ENCODE assay signal across 17 cellular contexts in the genomic region with DNA sequence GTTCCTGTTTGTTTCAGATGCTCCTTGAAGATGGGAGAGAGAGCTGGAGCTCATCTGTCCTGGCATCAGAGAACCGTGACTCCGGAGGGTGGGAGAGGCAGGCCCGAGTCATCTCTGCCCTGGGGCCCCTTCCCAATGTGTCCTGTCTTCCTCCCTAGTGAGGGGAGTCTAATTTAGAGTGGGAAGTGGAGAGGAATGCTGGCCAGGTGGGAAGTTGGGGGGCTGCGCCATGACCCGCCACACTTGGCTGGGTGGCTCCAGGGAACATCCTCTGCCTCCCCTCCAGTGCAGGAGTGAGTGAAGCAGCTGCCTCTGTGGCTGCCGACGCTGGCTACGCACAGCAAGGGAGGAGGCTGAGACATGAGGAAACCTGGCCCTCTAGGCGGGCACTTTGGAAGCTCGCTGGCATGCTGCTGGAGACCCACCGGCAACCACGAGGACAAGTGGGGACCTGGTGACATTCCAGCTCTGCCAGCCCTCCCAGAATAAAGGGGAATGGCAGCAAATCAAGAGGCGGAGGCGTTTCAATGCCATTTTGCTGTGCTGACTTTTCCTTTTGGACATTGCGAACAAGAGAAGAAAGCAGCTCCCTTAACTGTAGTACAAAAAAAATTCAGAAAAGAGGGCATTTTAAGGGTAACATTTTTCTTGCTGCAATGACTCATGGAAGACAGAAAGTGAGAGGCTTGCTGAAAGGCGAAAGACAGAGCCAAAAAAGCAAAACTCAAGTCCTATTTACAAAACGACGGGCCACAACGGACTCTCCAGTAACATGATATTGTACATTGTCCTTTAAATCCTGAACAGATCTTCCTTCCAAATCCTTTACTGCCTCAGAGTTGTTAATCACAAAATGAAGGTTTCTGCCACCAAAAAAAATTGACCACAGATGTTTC.
DNase-seq lines count a peak whose midpoint lies in the region; TF ChIP-seq lines count a peak whose summit lies in the region.
"Had no signal": no experiment of that assay in that cellular context is flagged by ENCODE, and none has a peak within 500 bp of the region (broad histone marks: within the 10 kb centered on the region; RNA-seq: fewer than 3 reads in every experiment).

No MANE protein-coding gene starts in this region.

- H3K4me2 ChIP-seq in fibroblast of lung (ENCODE audit: extremely low read depth, insufficient read depth, low read length) (peak overlapping the region; percentile 63), neural cell (ENCODE audit: low read length) (no peak overlapping the region)

- H3K27me3 ChIP-seq in fibroblast of lung (ENCODE audit: control insufficient read depth, insufficient read depth, low read length), result peaks cover 7% of the 10 kb centered on the region
- no peaks in the 10 kb centered on the region for H3K27me3 ChIP-seq in neural cell (ENCODE audit: insufficient read depth, low read depth, low read length)
- H3K27me3 ChIP-seq: body of pancreas, right lobe of liver had no signal

- TF ChIP-seq EP300 in neural cell (conservative IDR thresholded peaks at IDR 0.05; ENCODE audit: poor library complexity, severe bottlenecking), result no peak

- no peaks in the 10 kb centered on the region for H3K4me1 ChIP-seq in fibroblast of lung (ENCODE audit: control insufficient read depth, extremely low read depth, insufficient read depth, low read length)
- H3K4me1 ChIP-seq: body of pancreas, right lobe of liver had no signal

- H3K4me3 ChIP-seq in fibroblast of lung (replicated peaks in 1 of 4; ENCODE audit: control extremely low read depth in 1 of 4, insufficient read depth in 1 of 4, low read depth in 3 of 4, low read length in 4 of 4) (no peak overlapping the region), neural cell (ENCODE audit: low read length) (no peak overlapping the region)
- H3K4me3 ChIP-seq: A549, body of pancreas, right lobe of liver had no signal

- no peaks in the 10 kb centered on the region for H3K9me2 ChIP-seq in neural cell (ENCODE audit: insufficient read depth, low read length)

- H3K79me2 ChIP-seq in fibroblast of lung (ENCODE audit: control insufficient read depth, insufficient read depth, low read length) (no peaks in the 10 kb centered on the region), neural cell (replicated peaks; ENCODE audit: insufficient read depth, low read length) (no peaks in the 10 kb centered on the region)

- H2AFZ ChIP-seq in fibroblast of lung (ENCODE audit: low read length), result no peak overlapping the region
- no peak overlapping the region for H2AFZ ChIP-seq in neural cell (ENCODE audit: low read depth, low read length)

- TF ChIP-seq CTCF in fibroblast of lung (conservative IDR thresholded peaks at IDR 0.05 in 1 of 2, IDR thresholded peaks at IDR 0.05 in 1 of 2; ENCODE audit: low read depth in 1 of 2, low read length in 2 of 2) (no peak), neural cell (IDR thresholded peaks at IDR 0.05; ENCODE audit: poor library complexity, severe bottlenecking) (no peak)

- DNase-seq in AG08395 (ENCODE audit: low spot score), result peak; percentile 27
- DNase-seq in NCI-H2029 treated with DMSO at 0.1 percent for 48 hours (lab: John Stamatoyannopoulos, UW), result peak; percentile 19
- peak; percentile 56 to 67 for DNase-seq in fibroblast of lung (ENCODE audit: low read depth in 2 of 2)
- DNase-seq in NCI-H1092 treated with DMSO at 0.1 percent for 48 hours (lab: John Stamatoyannopoulos, UW), result no peak
- DNase-seq in NCI-H1694 (lab: John Stamatoyannopoulos, UW), result no peak
- DNase-seq in activated CD4-positive, alpha-beta memory T cell treated with anti-CD3 and anti-CD28 coated beads, Interleukin-2, amount 10 ng/mL, durations not matched to agents 7 days and 5 days, result no peak
- DNase-seq in OCI-M1 (lab: John Stamatoyannopoulos, UW), result no peak
- DNase-seq: activated CD4-positive, alpha-beta T cell treated with anti-CD3 and anti-CD28 coated beads, Interleukin-2, amount 50 U/mL, for 4 hours; body of pancreas; Calu3; effector memory CD8-positive, alpha-beta T cell; KG1; NCI-H187 treated with DMSO at 0.1 percent for 48 hours; right lobe of liver had no signal

- no peak overlapping the region for H3K4me3 Mint-ChIP-seq in activated CD4-positive, alpha-beta memory T cell treated with anti-CD3 and anti-CD28 coated beads, Interleukin-2, amount 10 ng/mL, durations not matched to agents 7 days and 5 days
- H3K4me3 Mint-ChIP-seq: effector memory CD8-positive, alpha-beta T cell; stimulated activated naive CD8-positive, alpha-beta T cell treated with anti-CD3 and anti-CD28 coated beads, Interleukin-15, Interleukin-2, amounts not matched to agents 100 ng/mL and 50 ng/mL, for 24 hours had no signal

- no peaks in the 10 kb centered on the region for H3K36me3 Mint-ChIP-seq in activated CD4-positive, alpha-beta memory T cell treated with anti-CD3 and anti-CD28 coated beads, Interleukin-2, amount 10 ng/mL, durations not matched to agents 7 days and 5 days (ENCODE audit: low read depth)

- POLR2A ChIA-PET in activated CD4-positive, alpha-beta memory T cell treated with anti-CD3 and anti-CD28 coated beads, Interleukin-2, amount 10 ng/mL, durations not matched to agents 7 days and 5 days (lab: Charles Lee), result no interaction called here

- no peak for TF ChIP-seq RAD21 in neural cell (conservative IDR thresholded peaks at IDR 0.05)

- no peaks in the 10 kb centered on the region for H4K20me1 ChIP-seq in fibroblast of lung (ENCODE audit: control insufficient read depth, extremely low read depth, insufficient read depth, low read length)
- no peaks in the 10 kb centered on the region for H4K20me1 ChIP-seq in neural cell (ENCODE audit: insufficient read depth)

- no peaks in the 10 kb centered on the region for H3K4me1 Mint-ChIP-seq in activated CD4-positive, alpha-beta memory T cell treated with anti-CD3 and anti-CD28 coated beads, Interleukin-2, amount 10 ng/mL, durations not matched to agents 7 days and 5 days

- CTCF ChIA-PET in activated CD4-positive, alpha-beta memory T cell treated with anti-CD3 and anti-CD28 coated beads, Interleukin-2, amount 10 ng/mL, durations not matched to agents 7 days and 5 days (lab: Charles Lee), result no interaction called here

- no peaks in the 10 kb centered on the region for H3K36me3 ChIP-seq in fibroblast of lung (ENCODE audit: control insufficient read depth, insufficient read depth, low read length)
- H3K36me3 ChIP-seq in neural cell (ENCODE audit: insufficient read depth, low read length), result no peaks in the 10 kb centered on the region
- H3K36me3 ChIP-seq: right lobe of liver had no signal

- H3K27me3 Mint-ChIP-seq in activated CD4-positive, alpha-beta memory T cell treated with anti-CD3 and anti-CD28 coated beads, Interleukin-2, amount 10 ng/mL, durations not matched to agents 7 days and 5 days, result peaks cover 12% of the 10 kb centered on the region

- no peaks in the 10 kb centered on the region for H3F3A ChIP-seq in neural cell (ENCODE audit: insufficient read depth, low read length, poor library complexity, severe bottlenecking)

- H3K27ac Mint-ChIP-seq in activated CD4-positive, alpha-beta memory T cell treated with anti-CD3 and anti-CD28 coated beads, Interleukin-2, amount 10 ng/mL, durations not matched to agents 7 days and 5 days, result no peak overlapping the region
- H3K27ac Mint-ChIP-seq: effector memory CD8-positive, alpha-beta T cell; stimulated activated naive CD8-positive, alpha-beta T cell treated with anti-CD3 and anti-CD28 coated beads, Interleukin-15, Interleukin-2, amounts not matched to agents 100 ng/mL and 50 ng/mL, for 24 hours had no signal

- H3K9me3 Mint-ChIP-seq in activated CD4-positive, alpha-beta memory T cell treated with anti-CD3 and anti-CD28 coated beads, Interleukin-2, amount 10 ng/mL, durations not matched to agents 7 days and 5 days, result no peaks in the 10 kb centered on the region
- H3K9me3 Mint-ChIP-seq: effector memory CD8-positive, alpha-beta T cell; stimulated activated naive CD8-positive, alpha-beta T cell treated with anti-CD3 and anti-CD28 coated beads, Interleukin-15, Interleukin-2, amounts not matched to agents 100 ng/mL and 50 ng/mL, for 24 hours had no signal

- no peak overlapping the region for H3K27ac ChIP-seq in fibroblast of lung (ENCODE audit: insufficient read depth, low read length)
- no peak overlapping the region for H3K27ac ChIP-seq in neural cell (ENCODE audit: low read length)
- H3K27ac ChIP-seq: body of pancreas, right lobe of liver had no signal

- no peaks in the 10 kb centered on the region for H3K9me3 ChIP-seq in fibroblast of lung (ENCODE audit: control insufficient read depth, insufficient read depth, low read depth, low read length)
- no peaks in the 10 kb centered on the region for H3K9me3 ChIP-seq in neural cell (ENCODE audit: low read length)
- H3K9me3 ChIP-seq: A549, body of pancreas, right lobe of liver had no signal

- no peak overlapping the region for H3K9ac ChIP-seq in fibroblast of lung (ENCODE audit: insufficient read depth, low read length)
- peak overlapping the region; percentile 27 for H3K9ac ChIP-seq in neural cell (ENCODE audit: low read length)

TF ChIP-seq in neural cell, 6 proteins besides CTCF, POLR2A, EP300 and RAD21 (continues in another document):
- no peak for TF ChIP-seq POLR2AphosphoS5 (IDR thresholded peaks at IDR 0.05)
- TF ChIP-seq MXI1 (conservative IDR thresholded peaks at IDR 0.05; ENCODE audit: poor library complexity, severe bottlenecking), result no peak
- TF ChIP-seq, protein P1, sequence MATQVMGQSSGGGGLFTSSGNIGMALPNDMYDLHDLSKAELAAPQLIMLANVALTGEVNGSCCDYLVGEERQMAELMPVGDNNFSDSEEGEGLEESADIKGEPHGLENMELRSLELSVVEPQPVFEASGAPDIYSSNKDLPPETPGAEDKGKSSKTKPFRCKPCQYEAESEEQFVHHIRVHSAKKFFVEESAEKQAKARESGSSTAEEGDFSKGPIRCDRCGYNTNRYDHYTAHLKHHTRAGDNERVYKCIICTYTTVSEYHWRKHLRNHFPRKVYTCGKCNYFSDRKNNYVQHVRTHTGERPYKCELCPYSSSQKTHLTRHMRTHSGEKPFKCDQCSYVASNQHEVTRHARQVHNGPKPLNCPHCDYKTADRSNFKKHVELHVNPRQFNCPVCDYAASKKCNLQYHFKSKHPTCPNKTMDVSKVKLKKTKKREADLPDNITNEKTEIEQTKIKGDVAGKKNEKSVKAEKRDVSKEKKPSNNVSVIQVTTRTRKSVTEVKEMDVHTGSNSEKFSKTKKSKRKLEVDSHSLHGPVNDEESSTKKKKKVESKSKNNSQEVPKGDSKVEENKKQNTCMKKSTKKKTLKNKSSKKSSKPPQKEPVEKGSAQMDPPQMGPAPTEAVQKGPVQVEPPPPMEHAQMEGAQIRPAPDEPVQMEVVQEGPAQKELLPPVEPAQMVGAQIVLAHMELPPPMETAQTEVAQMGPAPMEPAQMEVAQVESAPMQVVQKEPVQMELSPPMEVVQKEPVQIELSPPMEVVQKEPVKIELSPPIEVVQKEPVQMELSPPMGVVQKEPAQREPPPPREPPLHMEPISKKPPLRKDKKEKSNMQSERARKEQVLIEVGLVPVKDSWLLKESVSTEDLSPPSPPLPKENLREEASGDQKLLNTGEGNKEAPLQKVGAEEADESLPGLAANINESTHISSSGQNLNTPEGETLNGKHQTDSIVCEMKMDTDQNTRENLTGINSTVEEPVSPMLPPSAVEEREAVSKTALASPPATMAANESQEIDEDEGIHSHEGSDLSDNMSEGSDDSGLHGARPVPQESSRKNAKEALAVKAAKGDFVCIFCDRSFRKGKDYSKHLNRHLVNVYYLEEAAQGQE (IDR thresholded peaks at IDR 0.05; ENCODE audit: borderline replicate concordance), result no peak
- TF ChIP-seq TAF1 (IDR thresholded peaks at IDR 0.05; ENCODE audit: low read depth), result no peak

Comparison
In these comparisons a context has a peak if more than half of its experiments do, and no peak if none do; other contexts are left out.
1. DNase-seq: peak in AG08395 (single experiment), NCI-H2029 treated with DMSO at 0.1 percent for 48 hours (single experiment) and fibroblast of lung (2 of 2); none in NCI-H1092 treated with DMSO at 0.1 percent for 48 hours (single experiment), NCI-H1694 (single experiment), activated CD4-positive, alpha-beta memory T cell treated with anti-CD3 and anti-CD28 coated beads, Interleukin-2, amount 10 ng/mL, durations not matched to agents 7 days and 5 days (single experiment) and OCI-M1 (single experiment).